1 cellular context compared by ENCODE assay signal in the genomic region with DNA sequence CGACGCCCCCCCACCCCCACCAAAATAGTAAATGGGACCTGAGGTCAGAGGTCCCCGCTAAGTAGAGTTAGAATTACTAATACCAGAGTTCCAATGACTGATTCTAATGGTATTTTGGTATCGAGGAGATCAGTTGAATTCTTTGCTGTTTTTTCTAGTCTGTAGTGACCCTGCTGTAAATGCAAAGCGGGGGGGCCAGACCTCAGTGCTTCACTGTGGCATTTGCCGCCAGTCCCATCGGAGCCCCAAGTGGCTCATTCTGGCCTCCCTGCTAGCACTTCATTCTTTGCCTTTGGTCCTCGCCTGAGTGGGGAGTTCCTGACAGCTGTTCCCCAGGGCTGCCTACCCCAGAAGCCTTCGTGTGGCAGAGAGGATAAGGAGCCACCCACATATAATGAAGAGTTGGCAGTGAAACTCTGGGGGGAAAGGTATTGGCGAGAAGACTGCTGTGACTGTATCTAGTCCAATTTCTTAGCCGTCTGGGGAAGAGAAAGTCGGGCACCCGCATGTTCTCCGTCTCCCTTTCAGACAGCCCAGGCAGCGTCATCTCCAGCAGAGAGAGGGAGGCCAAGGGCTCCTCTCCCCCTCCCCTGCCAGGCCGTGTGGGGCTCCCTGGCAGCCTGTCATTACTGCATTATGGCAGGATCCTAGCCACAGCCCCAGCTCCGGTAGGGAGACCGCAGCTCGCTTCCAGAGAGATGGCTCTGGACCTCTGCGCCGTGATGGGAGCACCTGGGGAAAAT.
TF ChIP-seq lines count a peak whose summit lies in the region.

No MANE protein-coding gene starts in this region.

TF ChIP-seq in HepG2, 621 proteins besides CTCF, POLR2A, EP300 and RAD21:
- TF ChIP-seq ZNF326 (CRISPR knock-in tag; IDR thresholded peaks at IDR 0.05; ENCODE audit: borderline replicate concordance) (no peak), AGO2 (optimal IDR thresholded peaks at IDR 0.05; ENCODE audit: low read depth, low read length) (peak; percentile 21)
